In genomic region chr2:194616334-194616733, GRCh38 we compare ENCODE assay signal across 14 cellular contexts.
DNase-seq lines count a peak whose midpoint lies in the region; ATAC-seq and TF ChIP-seq lines count a peak whose summit lies in the region.
"Had no signal": no experiment of that assay in that cellular context is flagged by ENCODE, and none has a peak within 500 bp of the region (broad histone marks: within the 10 kb centered on the region; RNA-seq: fewer than 3 reads in every experiment).

No MANE protein-coding gene starts in this region.

- TF ChIP-seq CTCF in OCI-LY3 (IDR thresholded peaks at IDR 0.05; ENCODE audit: low read depth, low read length) (no peak), GM10266 (IDR thresholded peaks at IDR 0.05; ENCODE audit: control insufficient read depth, insufficient read depth, low read depth, missing control alignments) (no peak)

- H3K4me2 ChIP-seq in OCI-LY3 (ENCODE audit: low read length) = 0 out of 2 replicates have a peak overlapping the region, but pooled peaks have one; percentile 3

- no peak overlapping the region for H2AFZ ChIP-seq in OCI-LY3 (ENCODE audit: low read depth, low read length)

- H3K9me3 ChIP-seq in OCI-LY3 (ENCODE audit: insufficient read depth, low read length) = peaks cover under 1% of the 10 kb centered on the region; the same call in 1 of the 2 replicates
- H3K9me3 ChIP-seq: right lobe of liver had no signal

- no peaks in the 10 kb centered on the region for H3K79me2 ChIP-seq in OCI-LY3 (ENCODE audit: low read length)

- no peak overlapping the region for H3K9ac ChIP-seq in OCI-LY3 (ENCODE audit: low read length)

- H3K4me3 ChIP-seq in OCI-LY3 (ENCODE audit: low read length) = no peak overlapping the region
- H3K4me3 ChIP-seq: right lobe of liver had no signal

- H4K20me1 ChIP-seq in OCI-LY3 (ENCODE audit: insufficient read depth, low read length) = no peaks in the 10 kb centered on the region

- DNase-seq in anterior cingulate cortex (lab: John Stamatoyannopoulos, UW) (no peak), superior temporal gyrus (ENCODE audit: extremely low spot score) (no peak), GM10266 (ENCODE audit: extremely low spot score) (no peak), NCI-H446 treated with DMSO at 0.1 percent for 48 hours (lab: John Stamatoyannopoulos, UW) (no peak)
- DNase-seq: activated CD4-positive, alpha-beta T cell treated with anti-CD3 and anti-CD28 coated beads for 48 hours; C1 segment of cervical spinal cord; MM.1S; naive thymus-derived CD4-positive, alpha-beta T cell; PC-3; right lobe of liver had no signal

- H3K27ac ChIP-seq in OCI-LY3 (ENCODE audit: low read length) = no peak overlapping the region
- H3K27ac ChIP-seq: right lobe of liver had no signal

- peaks cover 29% of the 10 kb centered on the region for H3K4me1 ChIP-seq in OCI-LY3 (ENCODE audit: low read length)
- H3K4me1 ChIP-seq: right lobe of liver had no signal

- H3K27me3 ChIP-seq in OCI-LY3 (ENCODE audit: low read depth, low read length) = no peaks in the 10 kb centered on the region
- H3K27me3 ChIP-seq: right lobe of liver had no signal

- H3K36me3 ChIP-seq in OCI-LY3 (replicated peaks; ENCODE audit: low read depth, low read length) = no peaks in the 10 kb centered on the region
- H3K36me3 ChIP-seq: right lobe of liver had no signal

- peak; percentile 71 for ATAC-seq in GM18873 (IDR thresholded peaks at IDR 0.05; ENCODE audit: low FRiP score, unreplicated experiment)
- ATAC-seq in GM21529 (IDR thresholded peaks at IDR 0.05; ENCODE audit: unreplicated experiment) = peak; percentile 70
- ATAC-seq in HG03045 (IDR thresholded peaks at IDR 0.05; ENCODE audit: unreplicated experiment) = peak; percentile 59
- ATAC-seq: naive thymus-derived CD4-positive, alpha-beta T cell; PC-3 had no signal
